In the genomic region with DNA sequence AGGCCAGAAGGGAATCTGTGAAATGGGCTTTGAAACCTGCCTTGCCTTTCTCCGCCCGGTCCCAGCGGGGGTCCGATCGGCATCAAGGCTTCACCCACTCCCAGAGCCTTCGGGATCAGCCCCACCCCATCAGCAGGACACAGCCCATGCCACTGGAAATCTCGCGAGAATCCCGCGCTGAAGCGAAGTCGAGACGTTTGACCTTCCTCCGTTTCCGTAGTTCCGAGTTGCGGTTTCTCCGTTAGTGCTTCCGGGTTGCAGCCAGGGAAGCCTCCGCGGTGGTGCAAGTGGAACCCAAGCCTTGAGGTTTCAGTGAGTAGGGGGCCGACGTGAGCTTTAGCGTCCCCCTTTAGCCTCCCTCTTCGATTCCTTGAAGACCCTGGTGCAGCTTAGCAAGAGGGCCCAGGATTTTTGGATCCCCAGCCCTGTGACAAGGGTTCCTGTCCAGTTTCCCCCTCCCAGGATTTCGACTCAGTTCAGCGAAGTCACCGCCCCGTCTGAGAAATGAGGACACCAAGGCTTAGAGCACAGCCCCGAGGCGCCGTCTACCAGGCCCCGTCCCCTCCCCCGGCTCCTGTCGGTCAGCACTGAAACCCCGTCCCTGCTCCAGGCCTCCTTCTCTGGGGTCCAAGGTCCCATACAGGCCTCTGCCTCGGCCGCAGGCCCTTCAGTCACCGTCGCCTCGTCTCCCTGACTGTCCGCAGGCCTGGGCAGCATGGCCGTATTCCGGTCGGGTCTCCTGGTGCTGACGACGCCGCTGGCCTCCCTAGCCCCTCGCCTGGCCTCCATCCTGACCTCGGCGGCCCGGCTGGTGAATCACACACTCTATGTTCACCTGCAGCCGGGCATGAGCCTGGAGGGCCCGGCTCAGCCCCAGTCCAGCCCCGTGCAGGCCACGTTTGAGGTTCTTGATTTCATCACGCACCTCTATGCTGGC, we compare ENCODE assay signal across 8 cellular contexts. TPM values are rescaled to one million over a fixed set of nuclear protein-coding genes. Genes with fewer than 3 reads are reported as not detected.
A peak's percentile ranks its signal among the peaks of the same experiment; 100 is the strongest.
DNase-seq lines count a peak whose midpoint lies in the region; ATAC-seq and TF ChIP-seq lines count a peak whose summit lies in the region.

Gene COASY (plus strand): TSS at position 241 of the 937 bp plus-strand sequence. CDS start 475 bp downstream, at position 716.

- POLR2A ChIA-PET in activated B cell treated with CpG ODN at 0.5 μM for 24 hours (lab: Charles Lee): interaction anchor here (0.5 to 1.3 kb wide), 4 partner anchors 8 to 268 kb away, joined by 3 to 16 read pairs (median 4); partner anchors contain the start of gene NAGLU

- DNase-seq in DMS53 (lab: John Stamatoyannopoulos, UW) (peak; percentile 99), NCI-H345 treated with DMSO at 0.1 percent for 48 hours (lab: John Stamatoyannopoulos, UW; ENCODE audit: unreplicated experiment) (peak; percentile 93), activated B cell treated with CpG ODN at 0.5 μM for 24 hours (peak; percentile 82), caudate nucleus (lab: John Stamatoyannopoulos, UW) (peak; percentile 57 to 96 (median 88)), iPS-NIHi11 (ENCODE audit: low spot score) (peak; percentile 97)

- H3K27me3 Mint-ChIP-seq in activated B cell treated with CpG ODN at 0.5 μM for 24 hours: no peaks in the 10 kb centered on the region

- H3K9me3 Mint-ChIP-seq in activated B cell treated with CpG ODN at 0.5 μM for 24 hours: no peaks in the 10 kb centered on the region

- peak within 1 kb of the TSS; percentile 93 for H3K4me3 Mint-ChIP-seq in activated B cell treated with CpG ODN at 0.5 μM for 24 hours

- ATAC-seq in HG02885 (IDR thresholded peaks at IDR 0.05; ENCODE audit: poor library complexity, unreplicated experiment) (peak; percentile 63), activated B cell treated with CpG ODN at 0.5 μM for 24 hours (ENCODE audit: low read depth) (peak; percentile 85), GM21528 (IDR thresholded peaks at IDR 0.05; ENCODE audit: low FRiP score, unreplicated experiment) (no peak)

- H3K27ac ChIP-seq in caudate nucleus (ENCODE audit: low read depth, low read length) (peak within 1 kb of the TSS; percentile 80), skeletal muscle tissue (ENCODE audit: low read depth, low read length) (peak within 1 kb of the TSS; percentile 85)

- H3K4me1 Mint-ChIP-seq in activated B cell treated with CpG ODN at 0.5 μM for 24 hours: peaks cover 36% of the 10 kb centered on the region

- peaks cover 34% of the 10 kb centered on the region for H3K36me3 Mint-ChIP-seq in activated B cell treated with CpG ODN at 0.5 μM for 24 hours (ENCODE audit: low read depth)

- no peaks in the 10 kb centered on the region for H3K27me3 ChIP-seq in skeletal muscle tissue (ENCODE audit: control insufficient read depth in 3 of 3, insufficient read depth in 3 of 3, low read length in 3 of 3)

- peaks cover 35 to 52% (median 40%) of the 10 kb centered on the region in 3 donors for H3K4me1 ChIP-seq in skeletal muscle tissue (ENCODE audit: control insufficient read depth in 3 of 3, insufficient read depth in 3 of 3, low read length in 3 of 3)

- peak within 1 kb of the TSS; percentile 96 for H3K27ac Mint-ChIP-seq in activated B cell treated with CpG ODN at 0.5 μM for 24 hours

- H3K4me3 ChIP-seq in skeletal muscle tissue (ENCODE audit: low read length in 3 of 3): peak within 1 kb of the TSS; percentile 85 to 98 (median 92)

- H3K9ac ChIP-seq in skeletal muscle tissue (ENCODE audit: low read depth in 1 of 3, low read length in 3 of 3): peak within 1 kb of the TSS; percentile 92 to 98 (median 95)

- intact Hi-C loops in activated B cell treated with CpG ODN at 0.5 μM for 24 hours (cut with micrococcal nuclease): loop anchor here (1.0 kb wide), 3 partner anchors 8 to 26 kb away; partner anchors contain the start of genes NAGLU and PSMC3IP

- peaks cover 22 to 25% (median 25%) of the 10 kb centered on the region in 3 donors for H3K36me3 ChIP-seq in skeletal muscle tissue (ENCODE audit: control insufficient read depth in 3 of 3, insufficient read depth in 3 of 3, low read length in 3 of 3)

- CTCF ChIA-PET in activated B cell treated with CpG ODN at 0.5 μM for 24 hours (lab: Charles Lee): no interaction called here

- TF ChIP-seq CTCF in activated B cell treated with CpG ODN at 0.5 μM for 24 hours (IDR thresholded peaks at IDR 0.05): no peak

- H3K9me3 ChIP-seq in skeletal muscle tissue (ENCODE audit: control insufficient read depth in 3 of 3, low read length in 3 of 3): no peaks in the 10 kb centered on the region

RNA-seq across cellular contexts. Expression of gene COASY, which starts in this region (rescaled TPM):
- total RNA-seq in activated B cell treated with CpG ODN at 0.5 μM for 24 hours: 82.4 and 94.9 TPM in 2 replicates
- 6.3 TPM for total RNA-seq in skeletal muscle tissue

Comparison
In these comparisons a context has a peak if more than half of its experiments do, and no peak if none do; other contexts are left out.
1. RNA of gene COASY (total RNA-seq): 82.4 to 94.9 TPM in activated B cell treated with CpG ODN at 0.5 μM for 24 hours; 6.3 TPM in skeletal muscle tissue (single experiment); every median in the first group is over 10 times any median in the second.
2. Peak in every context shown above with its lines, with median percentiles within 50 percentile points of each other: DNase-seq.